16 cellular contexts compared by ENCODE assay signal in the genomic region with DNA sequence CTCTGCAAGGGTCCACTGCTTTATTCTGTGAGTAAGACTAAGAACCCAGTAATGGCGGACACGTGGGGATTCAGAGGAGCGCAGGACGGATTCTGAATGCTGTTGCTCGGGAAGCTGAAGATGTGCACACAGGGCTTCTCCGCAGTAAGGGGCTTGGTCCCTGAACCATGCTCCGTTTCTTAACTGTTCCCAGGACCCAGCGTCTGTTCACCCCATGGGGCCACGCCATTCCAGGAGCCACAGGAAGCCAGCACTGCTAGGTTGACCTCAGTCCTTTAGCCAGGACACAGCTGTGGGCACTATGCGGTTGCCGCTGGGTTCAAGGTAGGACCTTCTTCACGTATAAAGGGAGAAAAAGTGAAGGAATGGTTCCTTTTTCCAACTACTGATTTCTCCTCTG. TPM values are rescaled to one million over a fixed set of nuclear protein-coding genes. Genes with fewer than 3 reads are reported as not detected.
DNase-seq lines count a peak whose midpoint lies in the region; ATAC-seq and TF ChIP-seq lines count a peak whose summit lies in the region.
"Had no signal": no experiment of that assay in that cellular context is flagged by ENCODE, and none has a peak within 500 bp of the region (broad histone marks: within the 10 kb centered on the region; RNA-seq: fewer than 3 reads in every experiment).

No MANE protein-coding gene starts in this region.

- DNase-seq in D341Med (ENCODE audit: low spot score) (peak; percentile 26), H9 (peak; percentile 15), islet precursor cell (peak; percentile 27), sciatic nerve (ENCODE audit: low spot score) (peak; percentile 45), GDM1 (lab: John Stamatoyannopoulos, UW) (no peak), hypothalamus (lab: John Stamatoyannopoulos, UW) (no peak)
- DNase-seq: ACHN; Caco-2; CD4-positive, alpha-beta T cell; DMS153; DMS79; GF-D8 had no signal

- H3K56ac ChIP-seq in H9 (ENCODE audit: insufficient read length, low read depth, low read length): no peak overlapping the region

- H3K23ac ChIP-seq in H9 (ENCODE audit: insufficient read length, low read depth, low read length): no peak overlapping the region

- no peak overlapping the region for H3K9ac ChIP-seq in H9 (ENCODE audit: extremely low read depth, insufficient read length, low read length)

- H3K23me2 ChIP-seq in H9 (ENCODE audit: insufficient read length, low read depth, low read length, poor library complexity, severe bottlenecking): no peaks in the 10 kb centered on the region

- no CpG with 5 or more reads among the region's 12 CpGs for WGBS in H9 (ENCODE audit: extremely low coverage, insufficient read length, low lambda C conversion rate)

- intact Hi-C loops in sciatic nerve (cut with DNase I): no loop called here

- no peaks in the 10 kb centered on the region for H4K20me1 ChIP-seq in H9 (ENCODE audit: control insufficient read depth, insufficient read depth, insufficient read length)

- H4K5ac ChIP-seq in H9 (ENCODE audit: insufficient read length, low read depth, low read length): no peak overlapping the region

- H2BK15ac ChIP-seq in H9 (ENCODE audit: low read depth, low read length): no peak overlapping the region

- no peak overlapping the region for H3K4me3 Mint-ChIP-seq in H9
- H3K4me3 Mint-ChIP-seq: CD4-positive, alpha-beta T cell had no signal

- H3K9me3 ChIP-seq in H9 (ENCODE audit: control insufficient read depth, low read depth, low read length): peaks cover 6% of the 10 kb centered on the region
- H3K9me3 ChIP-seq: Caco-2, HAP-1 had no signal

- H3K9me3 Mint-ChIP-seq in H9: peaks cover 15 to 23% of the 10 kb centered on the region in 2 experiments
- H3K9me3 Mint-ChIP-seq: CD4-positive, alpha-beta T cell had no signal

- H3K14ac ChIP-seq in H9 (ENCODE audit: insufficient read depth, low read length): no peak overlapping the region

- H3K36me3 Mint-ChIP-seq in H9 (ENCODE audit: insufficient read depth in 1 of 3, low read depth in 3 of 3): peaks cover 3 to 22% (median 11%) of the 10 kb centered on the region in 3 experiments; a peak in 6 of 7 replicates

- H3K4ac ChIP-seq in H9 (ENCODE audit: low read depth, low read length): no peak overlapping the region

- no peak overlapping the region for H2AFZ ChIP-seq in H9 (ENCODE audit: low read length)

- H2BK5ac ChIP-seq in H9 (ENCODE audit: insufficient read length, low read length): no peak overlapping the region

- no peaks in the 10 kb centered on the region; the same call in 1 of the 2 replicates for H3K4me1 ChIP-seq in H9 (ENCODE audit: insufficient read depth, low read length)
- H3K4me1 ChIP-seq: Caco-2, HAP-1 had no signal

- H3K27ac ChIP-seq in H9 (ENCODE audit: insufficient read length, low read depth, low read length): no peak overlapping the region
- H3K27ac ChIP-seq: C4-2B had no signal

- TF ChIP-seq CTCF in H9 (conservative IDR thresholded peaks at IDR 0.05): no peak

- no peak overlapping the region for H4K8ac ChIP-seq in H9 (replicated peaks; ENCODE audit: insufficient read length, low read depth, low read length)

- no peaks in the 10 kb centered on the region for H3K27me3 Mint-ChIP-seq in H9 (ENCODE audit: low read depth)
- H3K27me3 Mint-ChIP-seq: CD4-positive, alpha-beta T cell had no signal

- ATAC-seq in sciatic nerve (no peak), HG03469 (IDR thresholded peaks at IDR 0.05; ENCODE audit: unreplicated experiment) (no peak)

- no peak overlapping the region for H4K91ac ChIP-seq in H9 (ENCODE audit: insufficient read length, low read depth, low read length)

- H2AK5ac ChIP-seq in H9 (ENCODE audit: insufficient read length, low read length): no peak overlapping the region

- no peak overlapping the region for H3K4me2 ChIP-seq in H9 (ENCODE audit: insufficient read depth, insufficient read length, low read length)

- no peak overlapping the region for H3T11ph ChIP-seq in H9 (ENCODE audit: low read length)

- no peak overlapping the region for H3K18ac ChIP-seq in H9 (ENCODE audit: insufficient read length, low read depth, low read length)

- no peaks in the 10 kb centered on the region for H3K27me3 ChIP-seq in H9 (ENCODE audit: insufficient read depth, low read length)

- no peak overlapping the region for H2BK12ac ChIP-seq in H9 (ENCODE audit: insufficient read length, low read depth, low read length)

- no peaks in the 10 kb centered on the region for H3K79me2 ChIP-seq in H9 (ENCODE audit: insufficient read depth, low read length)

- no peaks in the 10 kb centered on the region for H3K79me1 ChIP-seq in H9 (ENCODE audit: insufficient read depth, low read depth, low read length, poor library complexity, severe bottlenecking)

- no peak overlapping the region for H2BK20ac ChIP-seq in H9 (ENCODE audit: low read depth, low read length, poor library complexity, severe bottlenecking)

- H2BK120ac ChIP-seq in H9 (ENCODE audit: low read depth, low read length, poor library complexity, severe bottlenecking): no peak overlapping the region

- H3K27ac Mint-ChIP-seq in H9: no peak overlapping the region
- H3K27ac Mint-ChIP-seq: CD4-positive, alpha-beta T cell had no signal

- peaks cover 0 to 2% of the 10 kb centered on the region in 2 experiments; a peak in 1 of 4 replicates for H3K4me1 Mint-ChIP-seq in H9

RNA-seq across cellular contexts. Expression of gene IRF4, which starts 59.8 kb away (rescaled TPM):
- total RNA-seq in H9 (2021) (0.31 and 0.68 TPM in 2 replicates), sciatic nerve (4.7 TPM)
- total RNA-seq: Caco-2, HT-29 had no signal

Comparison
In these comparisons a context has a peak if more than half of its experiments do, and no peak if none do; other contexts are left out.
1. DNase-seq: peak in D341Med (single experiment), H9 (single experiment), islet precursor cell (single experiment) and sciatic nerve (single experiment); none in GDM1 (single experiment) and hypothalamus (0 of 51).